Comparison of ENCODE assay signal across 8 cellular contexts in the genomic region with DNA sequence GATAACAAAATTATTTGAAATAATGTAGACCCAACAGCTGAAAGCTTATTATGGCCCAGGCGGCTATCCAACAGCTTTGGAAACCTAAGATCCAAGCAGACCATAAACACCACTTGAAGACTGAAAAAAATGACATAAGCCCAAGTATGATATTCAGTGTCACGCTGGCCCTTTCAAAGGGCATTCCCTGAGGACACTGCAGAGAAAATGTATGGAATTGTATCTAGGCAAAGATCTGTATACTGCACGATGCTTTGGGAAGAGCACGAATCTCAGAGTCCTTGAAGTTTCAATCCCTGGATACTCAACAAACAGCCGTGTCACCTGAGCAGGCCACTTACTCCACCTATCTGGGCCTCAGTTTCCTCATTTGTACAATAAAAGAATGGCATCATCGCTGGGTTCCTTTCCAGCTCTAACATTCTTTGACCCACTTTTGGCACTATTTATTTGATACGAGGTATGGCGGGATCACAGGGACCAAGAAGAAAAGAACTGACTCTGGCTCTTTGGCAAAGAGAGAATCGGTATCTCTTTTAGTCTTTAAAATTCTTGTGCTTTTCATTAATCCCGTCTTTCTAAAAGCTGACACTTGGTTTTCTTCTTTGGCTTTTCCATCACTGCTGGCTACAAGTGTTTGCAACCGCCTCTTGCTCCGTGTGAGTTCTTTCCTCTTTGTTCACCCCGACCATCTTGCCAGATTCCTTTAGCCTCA. TPM values are rescaled to one million over a fixed set of nuclear protein-coding genes. Genes with fewer than 3 reads are reported as not detected.
DNase-seq lines count a peak whose midpoint lies in the region; TF ChIP-seq lines count a peak whose summit lies in the region.

No MANE protein-coding gene starts in this region.

- peak overlapping the region; percentile 94 to 99 (median 97) for H3K27ac Mint-ChIP-seq in CD8-positive, alpha-beta memory T cell
- H3K27ac Mint-ChIP-seq in osteocyte (ENCODE audit: unreplicated experiment), result peak overlapping the region; percentile 92

- TSS peak; percentile 40 for BruUV-seq in PC-9 (replicated peaks; lab: Mats Ljungman, UMichigan)

- no peaks in the 10 kb centered on the region for H3K9me3 Mint-ChIP-seq in CD8-positive, alpha-beta memory T cell
- H3K9me3 Mint-ChIP-seq in osteocyte (ENCODE audit: unreplicated experiment), result no peaks in the 10 kb centered on the region

- peak overlapping the region; percentile 99 for H3K4me2 ChIP-seq in PC-9

- CTCF ChIA-PET in CD8-positive, alpha-beta memory T cell (lab: Charles Lee), result interaction anchor here (0.8 to 2.1 kb wide), 5 partner anchors 12 to 53 kb away, joined by 3 to 10 read pairs (median 4); partner anchors contain the start of gene STAT5A
- CTCF ChIA-PET in PC-9 (lab: Charles Lee), result interaction anchor here (0.6 to 0.8 kb wide), 2 partner anchors 53 to 258 kb away, joined by 3 read pairs; no protein-coding TSS in a partner anchor

- DNase-seq in CD8-positive, alpha-beta memory T cell, result no peak
- DNase-seq in PC-9 (no peak), erythroblast (lab: John Stamatoyannopoulos, UW) (peak; percentile 31 to 74), osteocyte (ENCODE audit: extremely low spot score, unreplicated experiment) (no peak), mucosa of gallbladder (ENCODE audit: low spot score) (no peak), SHP77 treated with DMSO at 0.1 percent for 48 hours (lab: John Stamatoyannopoulos, UW) (no peak), AG20443 (ENCODE audit: low spot score) (no peak), SW480 (ENCODE audit: low spot score) (no peak)

- peak overlapping the region; percentile 75 for H3K4me3 ChIP-seq in CD8-positive, alpha-beta memory T cell (ENCODE audit: low read length)
- peak overlapping the region; percentile 83 for H3K4me3 ChIP-seq in PC-9

- POLR2A ChIA-PET in CD8-positive, alpha-beta memory T cell (lab: Charles Lee), result interaction anchor here (0.6 to 5.3 kb wide), 12 partner anchors 8 to 1925 kb away, joined by 3 to 47 read pairs (median 4); partner anchors contain the start of genes ATXN7L3, KCNH4, STAT3 and STAT5A
- POLR2A ChIA-PET in PC-9 (lab: Charles Lee; ENCODE audit: unreplicated experiment), result no interaction called here

- no peak for TF ChIP-seq CTCF in PC-9 (conservative IDR thresholded peaks at IDR 0.05)
- no peak for TF ChIP-seq CTCF in osteocyte (IDR thresholded peaks at IDR 0.05)

- peaks cover 4% of the 10 kb centered on the region; the same call in 1 of the 2 replicates for H3F3A ChIP-seq in PC-9 (ENCODE audit: insufficient read depth, low read depth)

- H3K27ac ChIP-seq in CD8-positive, alpha-beta memory T cell (ENCODE audit: low read depth, low read length), result peak overlapping the region; percentile 85
- H3K27ac ChIP-seq in PC-9, result no peak overlapping the region

- H3K27me3 ChIP-seq in CD8-positive, alpha-beta memory T cell (ENCODE audit: insufficient read depth, low read length, poor library complexity, severe bottlenecking), result no peaks in the 10 kb centered on the region
- no peaks in the 10 kb centered on the region for H3K27me3 ChIP-seq in PC-9 (ENCODE audit: insufficient read depth, low read depth)

- H3K4me3 Mint-ChIP-seq in CD8-positive, alpha-beta memory T cell, result peak overlapping the region; percentile 93 to 99 (median 98)
- peak overlapping the region; percentile 91 for H3K4me3 Mint-ChIP-seq in osteocyte (ENCODE audit: unreplicated experiment)

- intact Hi-C loops in PC-9 (cut with micrococcal nuclease; ENCODE audit: unreplicated experiment), result no loop called here

- H3K9me3 ChIP-seq in CD8-positive, alpha-beta memory T cell (ENCODE audit: low read length), result no peaks in the 10 kb centered on the region
- H3K9me3 ChIP-seq in PC-9 (ENCODE audit: insufficient read depth, low read depth), result no peaks in the 10 kb centered on the region

- no peaks in the 10 kb centered on the region for H3K36me3 ChIP-seq in CD8-positive, alpha-beta memory T cell (ENCODE audit: insufficient read depth, low read length)
- H3K36me3 ChIP-seq in PC-9 (ENCODE audit: low read depth), result no peaks in the 10 kb centered on the region

- H3K4me1 ChIP-seq in CD8-positive, alpha-beta memory T cell (ENCODE audit: insufficient read depth, low read length), result peaks cover 55% of the 10 kb centered on the region
- H3K4me1 ChIP-seq in PC-9 (replicated peaks; ENCODE audit: insufficient read depth), result peaks cover 24% of the 10 kb centered on the region

- H3K27me3 Mint-ChIP-seq in CD8-positive, alpha-beta memory T cell, result no peaks in the 10 kb centered on the region
- H3K27me3 Mint-ChIP-seq in osteocyte (ENCODE audit: unreplicated experiment), result no peaks in the 10 kb centered on the region

- peaks cover 0 to 20% (median 0%) of the 10 kb centered on the region in 3 donors for H3K36me3 Mint-ChIP-seq in CD8-positive, alpha-beta memory T cell
- H3K36me3 Mint-ChIP-seq in osteocyte (ENCODE audit: unreplicated experiment), result no peaks in the 10 kb centered on the region

- peak overlapping the region; percentile 92 for H2AFZ ChIP-seq in PC-9

- TF ChIP-seq POLR2A in erythroblast (IDR thresholded peaks at IDR 0.05; ENCODE audit: low read length), result no peak

- no peaks in the 10 kb centered on the region for H4K20me1 ChIP-seq in PC-9 (ENCODE audit: insufficient read depth)

- H3K79me2 ChIP-seq in PC-9 (ENCODE audit: low read depth), result peaks cover 53% of the 10 kb centered on the region

- peaks cover 55 to 67% (median 62%) of the 10 kb centered on the region in 3 donors for H3K4me1 Mint-ChIP-seq in CD8-positive, alpha-beta memory T cell
- peaks cover 55% of the 10 kb centered on the region for H3K4me1 Mint-ChIP-seq in osteocyte (ENCODE audit: unreplicated experiment)

- no peaks in the 10 kb centered on the region for H3K9me2 ChIP-seq in PC-9 (ENCODE audit: insufficient read depth)

RNA-seq across cellular contexts. Expression of gene STAT5B, which starts 1.2 kb away (rescaled TPM):
- 100 to 1,000 TPM; 124 to 132 TPM for total RNA-seq in CD8-positive, alpha-beta memory T cell
- polyA plus RNA-seq in CD8-positive, alpha-beta memory T cell, result 108 TPM
- 19.5 and 21.1 TPM in 2 replicates for total RNA-seq in PC-9 (2021)
- 41.3 and 49.7 TPM in 2 replicates for total RNA-seq in osteocyte
- total RNA-seq in mucosa of gallbladder, result 61.7 TPM

RNA-seq across cellular contexts. Expression of gene STAT5A, which starts 13.3 kb away (rescaled TPM):
- 100 to 1,000 TPM; 259 to 263 TPM for total RNA-seq in CD8-positive, alpha-beta memory T cell
- polyA plus RNA-seq in CD8-positive, alpha-beta memory T cell, result 90.3 TPM
- total RNA-seq in PC-9 (2021) (3.4 and 12.1 TPM in 2 replicates), osteocyte (45.5 and 47.7 TPM in 2 replicates), mucosa of gallbladder (30.8 TPM)

Comparison
In these comparisons a context has a peak if more than half of its experiments do, and no peak if none do; other contexts are left out.
1. DNase-seq: peak in erythroblast (2 of 2); none in CD8-positive, alpha-beta memory T cell (0 of 5), PC-9 (0 of 2), osteocyte (single experiment), mucosa of gallbladder (single experiment), SHP77 treated with DMSO at 0.1 percent for 48 hours (single experiment), AG20443 (single experiment) and SW480 (single experiment).